In genomic region chr2:1744446-1745170, GRCh38 we compare ENCODE assay signal across 8 cellular contexts. TPM values are rescaled to one million over a fixed set of nuclear protein-coding genes. Genes with fewer than 3 reads are reported as not detected.
A peak's percentile ranks its signal among the peaks of the same experiment; 100 is the strongest.
DNase-seq lines count a peak whose midpoint lies in the region; FAIRE-seq and TF ChIP-seq lines count a peak whose summit lies in the region.

Gene PXDN (minus strand): TSS chr2:1744515. CDS start chr2:1744455, 60 bp downstream.

- no peak for TF ChIP-seq CTCF in AG04449 (IDR thresholded peaks at IDR 0.05; ENCODE audit: insufficient read depth, low read length, missing control alignments)

- peak within 1 kb of the TSS; percentile 92 for H3K4me2 ChIP-seq in skeletal muscle satellite cell (ENCODE audit: low read length)

- FAIRE-seq in RCC 7860 (lab: Jason Lieb, UNC), result no peak

- DNase-seq in AG04449 (ENCODE audit: low read depth, low spot score), result no peak
- DNase-seq in Jurkat, Clone E6-1 (ENCODE audit: low read depth, low spot score), result peak; percentile 28
- peak; percentile 84 for DNase-seq in astrocyte of the hippocampus (ENCODE audit: low read depth, low spot score)
- no peak for DNase-seq in activated gamma-delta T cell (lab: John Stamatoyannopoulos, UW)
- DNase-seq in RCC 7860 (ENCODE audit: low spot score), result no peak
- no peak for DNase-seq in DMS53 treated with DMSO at 0.1 percent for 48 hours (lab: John Stamatoyannopoulos, UW; ENCODE audit: unreplicated experiment)

- H3K4me3 ChIP-seq in AG04449 (ENCODE audit: low read depth, low read length), result peak within 1 kb of the TSS; percentile 75
- peak within 1 kb of the TSS; percentile 62 for H3K4me3 ChIP-seq in Jurkat, Clone E6-1 (ENCODE audit: low read length)
- peak within 1 kb of the TSS; percentile 89 for H3K4me3 ChIP-seq in iPS-20b (ENCODE audit: low read length)
- H3K4me3 ChIP-seq in skeletal muscle satellite cell (ENCODE audit: low read length), result peak within 1 kb of the TSS; percentile 81

- H3K27me3 ChIP-seq in iPS-20b (ENCODE audit: insufficient read depth, low read length) (peaks cover 46% of the 10 kb centered on the region), skeletal muscle satellite cell (ENCODE audit: control insufficient read depth, insufficient read depth, low read length) (no peaks in the 10 kb centered on the region)

- POLR2A ChIA-PET in AG04449 (lab: Yijun Ruan, JAX), result interaction anchor here (0.5 to 1.2 kb wide), 7 partner anchors 14 to 139 kb away, joined by 3 to 18 read pairs (median 3); no protein-coding TSS in a partner anchor

- H3K9me3 ChIP-seq in iPS-20b (ENCODE audit: insufficient read depth, low read depth, low read length) (no peaks in the 10 kb centered on the region), skeletal muscle satellite cell (replicated peaks; ENCODE audit: low read length) (no peaks in the 10 kb centered on the region)

- H3K4me1 ChIP-seq in iPS-20b (ENCODE audit: insufficient read depth, low read length) (peaks cover 8% of the 10 kb centered on the region), skeletal muscle satellite cell (ENCODE audit: control insufficient read depth, insufficient read depth, low read length) (peaks cover 40% of the 10 kb centered on the region)

- CTCF ChIA-PET in AG04449 (lab: Yijun Ruan, JAX), result interaction anchor here (1.2 to 1.4 kb wide), 2 partner anchors 194 to 199 kb away, joined by 5 read pairs; no protein-coding TSS in a partner anchor

- H3K9ac ChIP-seq in iPS-20b (ENCODE audit: low read depth, low read length) (peak within 1 kb of the TSS; percentile 82; the same call in 1 of the 2 replicates), skeletal muscle satellite cell (ENCODE audit: low read depth, low read length) (peak within 1 kb of the TSS; percentile 89)

- H3K27ac ChIP-seq in iPS-20b (ENCODE audit: low read length), result peak within 1 kb of the TSS; percentile 49

- H3K36me3 ChIP-seq in iPS-20b (ENCODE audit: insufficient read depth, low read depth, low read length), result no peaks in the 10 kb centered on the region
- peaks cover 8% of the 10 kb centered on the region for H3K36me3 ChIP-seq in skeletal muscle satellite cell (ENCODE audit: insufficient read depth, low read length)

RNA-seq across cellular contexts. Expression of gene PXDN, which starts in this region (rescaled TPM):
- 61.9 TPM for polyA plus RNA-seq in Jurkat, Clone E6-1 (2012; ENCODE audit: insufficient read depth, insufficient read length)
- total RNA-seq in skeletal muscle satellite cell (2012; rRNA removed), result 159 and 194 TPM in 2 replicates

Comparison
In these comparisons a context has a peak if more than half of its experiments do, and no peak if none do; other contexts are left out.
1. DNase-seq: peak in Jurkat, Clone E6-1 (single experiment) and astrocyte of the hippocampus (single experiment); none in AG04449 (single experiment), activated gamma-delta T cell (single experiment), RCC 7860 (single experiment) and DMS53 treated with DMSO at 0.1 percent for 48 hours (single experiment).
2. Peak in every context shown above with its lines, with median percentiles within 50 percentile points of each other: H3K4me3 ChIP-seq.